Comparison of ENCODE assay signal across 17 cellular contexts in the genomic region with DNA sequence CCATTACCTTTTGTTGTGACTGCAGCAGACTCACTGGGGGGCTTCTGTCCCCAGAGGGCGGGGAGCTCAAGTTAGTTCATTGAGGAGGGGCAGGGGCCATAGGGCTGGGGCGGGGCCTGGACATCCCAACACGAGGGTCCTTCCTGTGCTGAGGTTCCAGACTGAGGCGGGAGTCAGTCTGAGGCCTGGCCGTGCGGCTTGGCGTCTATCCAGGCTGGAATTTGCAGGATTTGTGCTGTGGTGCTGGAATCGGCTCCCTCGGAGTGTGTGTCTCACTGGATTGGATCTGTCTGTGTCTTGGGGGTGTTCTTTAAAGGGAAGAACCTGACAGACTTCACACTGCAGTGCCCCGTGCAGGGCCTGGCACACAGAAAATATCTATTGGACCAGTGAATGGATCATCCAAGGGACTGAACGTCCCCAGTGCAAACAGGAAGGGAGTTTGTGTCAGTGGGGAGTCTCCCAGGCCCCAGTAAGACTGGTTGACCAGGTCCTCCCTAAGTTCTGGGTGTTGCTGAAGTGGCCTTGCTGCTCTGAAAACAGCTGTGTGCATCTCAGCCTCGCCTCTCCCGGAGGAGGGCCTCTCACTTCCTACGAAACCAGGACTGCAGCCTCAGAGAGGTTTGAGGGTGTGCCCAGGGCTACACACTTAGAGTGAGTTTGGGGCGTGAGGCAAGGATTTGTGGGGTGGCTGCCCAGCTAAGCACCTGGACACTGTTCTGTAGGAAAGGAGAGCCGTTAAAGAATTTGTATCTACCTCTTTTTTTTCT. TPM values are rescaled to one million over a fixed set of nuclear protein-coding genes. Genes with fewer than 3 reads are reported as not detected.
DNase-seq lines count a peak whose midpoint lies in the region; ATAC-seq and TF ChIP-seq lines count a peak whose summit lies in the region.
"Had no signal": no experiment of that assay in that cellular context is flagged by ENCODE, and none has a peak within 500 bp of the region (broad histone marks: within the 10 kb centered on the region; RNA-seq: fewer than 3 reads in every experiment).

No MANE protein-coding gene starts in this region.

- peaks cover 0 to 9% (median 0%) of the 10 kb centered on the region in 11 experiments; a peak in 3 of 22 replicates for H3K9me3 ChIP-seq in BLaER1 treated with 17β-estradiol and CSF1 and Interleukin-3, amounts not matched to agents 10 nM and 100 nM (replicated peaks in 1 of 11)
- H3K9me3 ChIP-seq in ascending aorta (no peaks in the 10 kb centered on the region), mucosa of descending colon (no peaks in the 10 kb centered on the region)
- H3K9me3 ChIP-seq: gastrocnemius medialis had no signal

- no peaks in the 10 kb centered on the region; a peak in 1 of 22 replicates for H4K20me1 ChIP-seq in BLaER1 treated with 17β-estradiol and CSF1 and Interleukin-3, amounts not matched to agents 10 nM and 100 nM

- peak overlapping the region in 3 of 11 experiments; percentile 20 to 42 (median 31); a peak in 2 of 22 replicates for H3K9ac ChIP-seq in BLaER1 treated with 17β-estradiol and CSF1 and Interleukin-3, amounts not matched to agents 10 nM and 100 nM

- no peaks in the 10 kb centered on the region for H3K36me3 ChIP-seq in BLaER1 treated with 17β-estradiol and CSF1 and Interleukin-3, amounts not matched to agents 10 nM and 100 nM
- H3K36me3 ChIP-seq in ascending aorta (no peaks in the 10 kb centered on the region), mucosa of descending colon (ENCODE audit: low read depth) (no peaks in the 10 kb centered on the region)
- H3K36me3 ChIP-seq: cardiac muscle cell, gastrocnemius medialis had no signal

- no peak overlapping the region for H3K4me3 ChIP-seq in BLaER1 treated with 17β-estradiol and CSF1 and Interleukin-3, amounts not matched to agents 10 nM and 100 nM
- no peak overlapping the region for H3K4me3 ChIP-seq in ascending aorta
- no peak overlapping the region for H3K4me3 ChIP-seq in mucosa of descending colon
- H3K4me3 ChIP-seq: cardiac muscle cell, gastrocnemius medialis had no signal

- ATAC-seq in GM21529 (IDR thresholded peaks at IDR 0.05; ENCODE audit: unreplicated experiment) (peak; percentile 46), mucosa of descending colon (peak; percentile 44), HG03469 (IDR thresholded peaks at IDR 0.05; ENCODE audit: unreplicated experiment) (no peak)
- ATAC-seq: gastrocnemius medialis had no signal

- peak overlapping the region; percentile 7 to 71 (median 46) for H3K4me2 ChIP-seq in BLaER1 treated with 17β-estradiol and CSF1 and Interleukin-3, amounts not matched to agents 10 nM and 100 nM

- no peak overlapping the region for H3K27ac ChIP-seq in BLaER1 treated with 17β-estradiol and CSF1 and Interleukin-3, amounts not matched to agents 10 nM and 100 nM
- peak overlapping the region; percentile 37 to 59 for H3K27ac ChIP-seq in ascending aorta
- H3K27ac ChIP-seq: cardiac muscle cell, gastrocnemius medialis had no signal

- TF ChIP-seq CTCF in ascending aorta (IDR thresholded peaks at IDR 0.05), result no peak
- no peak for TF ChIP-seq CTCF in mucosa of descending colon (IDR thresholded peaks at IDR 0.05)

- peak in 1 of 2 donors; percentile 63 for DNase-seq in ascending aorta (ENCODE audit: low spot score in 2 of 2)
- peak in 1 of 3 donors; percentile 18 for DNase-seq in mucosa of descending colon
- DNase-seq in NCI-H2081 treated with DMSO at 0.1 percent for 48 hours (lab: John Stamatoyannopoulos, UW), result no peak
- DNase-seq in stimulated activated naive CD4-positive, alpha-beta T cell treated with Interleukin-2 at 50 U/mL for 16 hours (lab: John Stamatoyannopoulos, UW), result no peak
- no peak for DNase-seq in superior temporal gyrus (ENCODE audit: extremely low spot score)
- DNase-seq: activated B cell treated with CpG ODN at 0.5 μM for 24 hours; activated naive CD4-positive, alpha-beta T cell; AML-193; effector memory CD4-positive, alpha-beta T cell; gastrocnemius medialis; NCI-H1105 treated with DMSO at 0.1 percent for 48 hours; nucleus accumbens; small intestine had no signal

- no peaks in the 10 kb centered on the region for H3K27me3 ChIP-seq in BLaER1 treated with 17β-estradiol and CSF1 and Interleukin-3, amounts not matched to agents 10 nM and 100 nM
- no peaks in the 10 kb centered on the region for H3K27me3 ChIP-seq in ascending aorta
- H3K27me3 ChIP-seq: cardiac muscle cell, gastrocnemius medialis had no signal

- H3K4me1 ChIP-seq in BLaER1 treated with 17β-estradiol and CSF1 and Interleukin-3, amounts not matched to agents 10 nM and 100 nM, result peaks cover 23 to 35% (median 28%) of the 10 kb centered on the region in 10 experiments
- H3K4me1 ChIP-seq in ascending aorta (peaks cover 6 to 14% of the 10 kb centered on the region in 2 donors), mucosa of descending colon (ENCODE audit: low read depth) (no peaks in the 10 kb centered on the region)
- H3K4me1 ChIP-seq: gastrocnemius medialis had no signal

- intact Hi-C loops in ascending aorta (cut with DNase I), result loop anchor here (5.0 kb wide), 2 partner anchors 41 to 49 kb away; no protein-coding TSS in a partner anchor
- intact Hi-C loops in mucosa of descending colon (cut with DNase I, micrococcal nuclease), result no loop called here

RNA-seq across cellular contexts. Expression of gene GOLGA6L2, which starts 26.1 kb away (rescaled TPM):
- not detected for total RNA-seq in ascending aorta
- total RNA-seq in mucosa of descending colon, result not detected
- total RNA-seq: activated B cell treated with CpG ODN at 0.5 μM for 24 hours, cardiac muscle cell, gastrocnemius medialis had no signal

Comparison
In these comparisons a context has a peak if more than half of its experiments do, and no peak if none do; other contexts are left out.
1. H3K27ac ChIP-seq: peak in ascending aorta (2 of 2); none in BLaER1 treated with 17β-estradiol and CSF1 and Interleukin-3, amounts not matched to agents 10 nM and 100 nM (0 of 11).